In the genomic region with DNA sequence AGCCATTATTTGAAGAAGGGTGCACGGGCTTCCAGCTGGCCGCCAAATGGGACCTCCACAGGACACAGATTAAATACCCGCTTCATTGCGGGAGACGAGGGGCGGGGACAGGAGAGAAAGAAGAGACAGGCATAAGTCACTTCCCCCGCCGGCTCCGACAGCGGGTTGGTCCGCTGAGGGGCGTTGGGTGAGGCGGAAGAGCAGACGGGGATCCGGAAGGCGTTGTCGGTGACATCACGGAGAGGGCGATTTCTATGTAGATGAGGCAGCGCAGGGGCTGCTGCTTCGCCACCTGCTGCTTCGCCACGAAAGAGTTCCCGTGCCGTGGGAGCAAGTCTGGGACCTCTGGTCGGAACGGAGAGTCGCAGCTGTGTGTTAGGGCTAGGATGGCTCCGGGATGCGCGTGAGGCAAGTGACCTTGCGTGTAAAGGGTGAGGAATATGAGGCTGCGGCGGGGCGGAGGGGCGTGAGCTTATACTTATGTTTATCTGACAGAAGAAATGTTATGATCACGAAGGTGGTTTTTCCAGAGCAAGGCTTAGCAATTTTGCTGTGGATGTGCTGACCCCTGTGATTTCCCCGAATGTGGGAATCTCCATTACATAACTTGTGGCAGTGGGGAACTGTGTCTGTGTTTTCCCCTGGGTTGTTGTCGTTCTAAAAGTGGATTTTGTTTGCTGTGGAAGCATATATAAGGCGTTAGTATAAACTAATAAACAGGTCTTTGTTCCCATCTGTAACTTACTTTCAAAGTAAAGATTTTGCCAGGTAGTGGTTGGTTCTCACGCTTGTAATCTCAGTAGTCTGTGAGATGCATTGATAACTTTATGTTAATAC, we compare ENCODE assay signal across 9 cellular contexts. TPM values are rescaled to one million over a fixed set of nuclear protein-coding genes. Genes with fewer than 3 reads are reported as not detected.
DNase-seq lines count a peak whose midpoint lies in the region; ATAC-seq and TF ChIP-seq lines count a peak whose summit lies in the region.
"Not testable (repeated sequence)": the region's sequence is repeated elsewhere in the genome, so short reads cannot be mapped to it uniquely, and the experiment has no call there.
"Had no signal": no experiment of that assay in that cellular context is flagged by ENCODE, and none has a peak within 500 bp of the region (broad histone marks: within the 10 kb centered on the region; RNA-seq: fewer than 3 reads in every experiment).

No MANE protein-coding gene starts in this region.

- TF ChIP-seq POLR2A in Peyer's patch (IDR thresholded peaks at IDR 0.05) = peak; percentile 46 to 64
- peak in 2 of 4 donors; percentile 44 to 66 for TF ChIP-seq POLR2A in esophagus squamous epithelium (IDR thresholded peaks at IDR 0.05)

- peak overlapping the region; percentile 100 for H3K27ac Mint-ChIP-seq in GM23338

- H3F3A ChIP-seq in GM23338 (replicated peaks; ENCODE audit: low read depth) = not testable (repeated sequence)

- H3K79me2 ChIP-seq in GM23338 (replicated peaks; ENCODE audit: insufficient read depth); Karpas-422 (ENCODE audit: low read length): not testable (repeated sequence)

- H3K4me1 Mint-ChIP-seq in GM23338 = peaks cover 12% of the 10 kb centered on the region

- 0% methylated on average over 9 to 23 of the region's 41 CpGs for WGBS in esophagus squamous epithelium, 2 donors

- H3K27ac ChIP-seq in GM23338 (ENCODE audit: low read depth) (peak overlapping the region; percentile 98), Karpas-422 (ENCODE audit: low read length) (peak overlapping the region; percentile 47; the same call in 1 of the 2 replicates), Peyer's patch (peak overlapping the region; percentile 85 to 98 (median 92)), esophagus squamous epithelium (peak overlapping the region; percentile 84 to 95 (median 91)), muscle layer of colon (ENCODE audit: low read depth, low read length) (peak overlapping the region; percentile 85)

- H3K4me2 ChIP-seq in GM23338 (peak overlapping the region; percentile 67), Karpas-422 (ENCODE audit: low read depth, low read length, poor library complexity, severe bottlenecking) (peak overlapping the region; percentile 54)

- TF ChIP-seq CTCF in GM23338 (conservative IDR thresholded peaks at IDR 0.05; ENCODE audit: low read depth in 2 of 2); Peyer's patch (IDR thresholded peaks at IDR 0.05); esophagus squamous epithelium (IDR thresholded peaks at IDR 0.05): not testable (repeated sequence)

- not testable (repeated sequence) for H2AFZ ChIP-seq in GM23338
- H2AFZ ChIP-seq in Karpas-422 (ENCODE audit: low read length) = peak overlapping the region; percentile 71; the same call in 1 of the 2 replicates

- ATAC-seq in GM23338 = peak; percentile 92

- peak overlapping the region; percentile 70 for H3K9ac ChIP-seq in Karpas-422 (ENCODE audit: low read length)
- peak overlapping the region; percentile 61 for H3K9ac ChIP-seq in muscle layer of colon (ENCODE audit: low read length)

- not testable (repeated sequence) for H3K36me3 ChIP-seq in GM23338 (ENCODE audit: insufficient read depth); Karpas-422 (ENCODE audit: insufficient read depth, low read length); Peyer's patch; esophagus squamous epithelium; muscle layer of colon (ENCODE audit: insufficient read depth, low read length)

- not testable (repeated sequence) for H3K9me3 ChIP-seq in Karpas-422 (ENCODE audit: low read length); Peyer's patch; esophagus squamous epithelium; muscle layer of colon (ENCODE audit: low read length)

- H3K4me3 ChIP-seq in GM23338 (peak overlapping the region; percentile 52), Karpas-422 (ENCODE audit: low read length) (peak overlapping the region; percentile 62), Peyer's patch (peak overlapping the region; percentile 48 to 67 (median 54)), esophagus squamous epithelium (peak overlapping the region; percentile 36 to 68 (median 52)), muscle layer of colon (ENCODE audit: low read depth in 1 of 2, low read length in 2 of 2) (peak overlapping the region in 1 of 2 donors; percentile 65)

- not testable (repeated sequence) for H3K27me3 Mint-ChIP-seq in GM23338 (ENCODE audit: insufficient read depth, low read depth, poor library complexity)

- H3K9me2 ChIP-seq in GM23338 (ENCODE audit: insufficient read depth); Karpas-422 (replicated peaks; ENCODE audit: insufficient read depth, low read length): not testable (repeated sequence)

- H3K36me3 Mint-ChIP-seq in GM23338 (ENCODE audit: low read depth) = not testable (repeated sequence)

- DNase-seq in DMS79 (lab: John Stamatoyannopoulos, UW) (peak; percentile 76), GM23338 (ENCODE audit: low spot score) (peak; percentile 93), Karpas-422 (peak; percentile 94), Peyer's patch (peak; percentile 91 to 98 (median 93)), activated T-helper 1 cell treated with Interleukin-2 at 50 U/mL for 16 hours (ENCODE audit: low read depth) (peak; percentile 82), esophagus squamous epithelium (lab: John Stamatoyannopoulos, UW) (peak; percentile 53)
- peak; percentile 83 for DNase-seq in stimulated activated CD8-positive, alpha-beta memory T cell treated with anti-CD3 and anti-CD28 coated beads, Interleukin-4, amount 100 ng/mL, for 24 hours (ENCODE audit: low read depth)

- H4K20me1 ChIP-seq in GM23338 (replicated peaks; ENCODE audit: insufficient read depth); Karpas-422 (ENCODE audit: insufficient read depth, low read depth, low read length): not testable (repeated sequence)

- H3K27me3 ChIP-seq in GM23338 (ENCODE audit: insufficient read depth); Karpas-422 (ENCODE audit: low read length); Peyer's patch; esophagus squamous epithelium; muscle layer of colon (ENCODE audit: control insufficient read depth in 1 of 2, insufficient read depth in 2 of 2, low read length in 2 of 2): not testable (repeated sequence)

- H3K9me3 Mint-ChIP-seq in GM23338 = not testable (repeated sequence)

- not testable (repeated sequence) for H3K4me1 ChIP-seq in GM23338 (ENCODE audit: insufficient read depth); Karpas-422 (ENCODE audit: low read length); Peyer's patch; muscle layer of colon (ENCODE audit: insufficient read depth, low read length)
- peaks cover 0 to 11% (median 0%) of the 10 kb centered on the region in 3 donors for H3K4me1 ChIP-seq in esophagus squamous epithelium

- H3K4me3 Mint-ChIP-seq in GM23338 = peak overlapping the region; percentile 90

- intact Hi-C loops in esophagus squamous epithelium (cut with DNase I) = not testable (repeated sequence)

TF ChIP-seq in GM23338, 12 proteins besides CTCF, POLR2A, EP300 and RAD21 (continues in another document):
- TF ChIP-seq CREB1 (CRISPR knock-in tag; IDR thresholded peaks at IDR 0.05; ENCODE audit: low read depth) = peak; percentile 82
- TF ChIP-seq, protein P1, sequence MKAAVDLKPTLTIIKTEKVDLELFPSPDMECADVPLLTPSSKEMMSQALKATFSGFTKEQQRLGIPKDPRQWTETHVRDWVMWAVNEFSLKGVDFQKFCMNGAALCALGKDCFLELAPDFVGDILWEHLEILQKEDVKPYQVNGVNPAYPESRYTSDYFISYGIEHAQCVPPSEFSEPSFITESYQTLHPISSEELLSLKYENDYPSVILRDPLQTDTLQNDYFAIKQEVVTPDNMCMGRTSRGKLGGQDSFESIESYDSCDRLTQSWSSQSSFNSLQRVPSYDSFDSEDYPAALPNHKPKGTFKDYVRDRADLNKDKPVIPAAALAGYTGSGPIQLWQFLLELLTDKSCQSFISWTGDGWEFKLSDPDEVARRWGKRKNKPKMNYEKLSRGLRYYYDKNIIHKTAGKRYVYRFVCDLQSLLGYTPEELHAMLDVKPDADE (IDR thresholded peaks at IDR 0.05) = peak; percentile 85

RNA-seq across cellular contexts. Expression of a gene that starts 52.9 kb away (rescaled TPM):
- not detected in 2 replicates for total RNA-seq in GM23338 (2014; rRNA removed; shearing (Covaris generic))
- polyA plus RNA-seq in GM23338 (2016; fragmentation: Nextera tagmentation; extraction: Ambion mirVana) = 0.59 TPM in 1 of 2 replicates, not detected in the other
- total RNA-seq in Karpas-422 (2014; rRNA removed; shearing (Covaris generic); ENCODE audit: low replicate concordance) = not detected in 2 replicates
- total RNA-seq in Peyer's patch (not detected), esophagus squamous epithelium (not detected)
- total RNA-seq: dermis microvascular lymphatic vessel endothelial cell had no signal

Comparison
In these comparisons a context has a peak if more than half of its experiments do, and no peak if none do; other contexts are left out.
1. H3K27ac ChIP-seq: peak in every context shown above with its lines; median percentile 98 in GM23338; 92 in Peyer's patch; 91 in esophagus squamous epithelium; 85 in muscle layer of colon; 47 in Karpas-422.